33 cellular contexts compared by ENCODE assay signal in the genomic region with DNA sequence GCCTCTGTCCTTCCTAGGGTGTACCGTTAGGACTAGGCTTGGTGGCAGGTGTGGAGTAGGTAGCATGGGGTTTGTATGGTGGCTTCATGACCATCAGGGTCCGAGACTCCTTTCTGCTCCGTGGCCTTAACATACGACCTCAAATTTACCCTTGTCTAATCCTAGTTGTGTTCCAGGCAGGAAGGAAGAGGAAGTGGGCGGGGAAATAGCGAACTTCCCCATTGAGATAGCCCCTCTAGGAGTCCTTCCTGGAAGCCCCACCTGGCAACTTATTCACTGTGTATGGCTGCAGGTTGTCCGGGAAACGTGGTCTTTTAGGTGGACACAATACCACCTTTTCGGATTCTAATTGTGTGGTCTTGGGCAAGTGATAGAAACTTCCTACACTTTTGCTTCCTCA. TPM values are rescaled to one million over a fixed set of nuclear protein-coding genes. Genes with fewer than 3 reads are reported as not detected.
"Had no signal": no experiment of that assay in that cellular context is flagged by ENCODE, and none has a peak within 500 bp of the region (broad histone marks: within the 10 kb centered on the region; RNA-seq: fewer than 3 reads in every experiment).

No MANE protein-coding gene starts in this region.

- H3K27me3 Mint-ChIP-seq: activated CD8-positive, alpha-beta memory T cell treated with anti-CD3 and anti-CD28 coated beads, Interleukin-2, amount 10 ng/mL, durations not matched to agents 7 days and 5 days; activated naive CD4-positive, alpha-beta T cell treated with anti-CD3 and anti-CD28 coated beads, Interleukin-2, amount 50 U/mL, for 24 hours; effector memory CD8-positive, alpha-beta T cell; T-helper 17 cell had no signal

- H3K9me3 Mint-ChIP-seq: activated CD4-positive, alpha-beta memory T cell treated with anti-CD3 and anti-CD28 coated beads, Interleukin-2, amount 10 ng/mL, durations not matched to agents 7 days and 5 days; activated CD4-positive, alpha-beta T cell treated with anti-CD3 and anti-CD28 coated beads, Interleukin-2, amount 10 ng/mL, durations not matched to agents 7 days and 5 days; activated naive CD4-positive, alpha-beta T cell treated with anti-CD3 and anti-CD28 coated beads, Interleukin-2, amount 50 U/mL, for 24 hours; activated T-helper 2 cell treated with anti-CD3 and anti-CD28 coated beads, Interferon-gamma antibody, Interleukin-2, Interleukin-4, amounts not matched to agents 10 μg/mL and 5 μg/mL and 100 μg/mL, durations not matched to agents 14 hours and 24 hours and 36 hours; effector memory CD8-positive, alpha-beta T cell; mesothelial cell of epicardium; neural progenitor cell; WTC11 had no signal

- H3K27ac Mint-ChIP-seq: activated CD4-positive, alpha-beta memory T cell treated with anti-CD3 and anti-CD28 coated beads, Interleukin-2, amount 10 ng/mL, durations not matched to agents 7 days and 5 days; activated CD4-positive, alpha-beta T cell treated with anti-CD3 and anti-CD28 coated beads, Interleukin-2, amount 10 ng/mL, durations not matched to agents 7 days and 5 days; activated CD8-positive, alpha-beta memory T cell treated with anti-CD3 and anti-CD28 coated beads, Interleukin-2, amount 10 ng/mL, durations not matched to agents 7 days and 5 days; activated naive CD4-positive, alpha-beta T cell treated with anti-CD3 and anti-CD28 coated beads, Interleukin-2, amount 50 U/mL, for 24 hours; activated T-helper 2 cell treated with anti-CD3 and anti-CD28 coated beads, Interferon-gamma antibody, Interleukin-2, Interleukin-4, amounts not matched to agents 10 μg/mL and 5 μg/mL and 100 μg/mL, durations not matched to agents 14 hours and 24 hours and 36 hours; mesothelial cell of epicardium; naive thymus-derived CD4-positive, alpha-beta T cell; neural progenitor cell; T-helper 17 cell; WTC11 had no signal

- H3K4me3 ChIP-seq: adrenal gland, body of pancreas, coronary artery, dorsolateral prefrontal cortex, gastrocnemius medialis, left ventricle myocardium inferior, neural progenitor cell, psoas muscle, smooth muscle cell, tibial nerve had no signal

- H3K36me3 ChIP-seq: adrenal gland, gastrocnemius medialis, neural progenitor cell had no signal

- H3K36me3 Mint-ChIP-seq: activated naive CD4-positive, alpha-beta T cell treated with anti-CD3 and anti-CD28 coated beads, Interleukin-2, amount 50 U/mL, for 24 hours; mesothelial cell of epicardium; neural progenitor cell; WTC11 had no signal

- H3K9ac ChIP-seq: neural progenitor cell, parathyroid adenoma had no signal

- H3K4me1 ChIP-seq: adrenal gland, body of pancreas, gastrocnemius medialis, parathyroid adenoma, psoas muscle had no signal

- H2AFZ ChIP-seq: neural progenitor cell, parathyroid adenoma had no signal

- H3K79me2 ChIP-seq: parathyroid adenoma had no signal

- H3K27ac ChIP-seq: adrenal gland, body of pancreas, coronary artery, dorsolateral prefrontal cortex, gastrocnemius medialis, left ventricle myocardium inferior, neural progenitor cell, parathyroid adenoma, psoas muscle, tibial nerve had no signal

- H3K4me1 Mint-ChIP-seq: activated CD4-positive, alpha-beta T cell treated with anti-CD3 and anti-CD28 coated beads, Interleukin-2, amount 10 ng/mL, durations not matched to agents 7 days and 5 days; activated naive CD4-positive, alpha-beta T cell treated with anti-CD3 and anti-CD28 coated beads, Interleukin-2, amount 50 U/mL, for 24 hours; mesothelial cell of epicardium had no signal

- DNase-seq: activated CD4-positive, alpha-beta memory T cell treated with anti-CD3 and anti-CD28 coated beads, Interleukin-2, amount 10 ng/mL, durations not matched to agents 7 days and 5 days; activated CD4-positive, alpha-beta T cell treated with anti-CD3 and anti-CD28 coated beads for 1 hour; activated CD4-positive, alpha-beta T cell treated with anti-CD3 and anti-CD28 coated beads, Interleukin-2, amount 10 ng/mL, durations not matched to agents 7 days and 5 days; activated CD8-positive, alpha-beta memory T cell treated with anti-CD3 and anti-CD28 coated beads, Interleukin-2, amount 10 ng/mL, durations not matched to agents 7 days and 5 days; activated T-cell treated with anti-CD3 and anti-CD28 coated beads, Interleukin-2, amount 50 U/mL, for 48 hours; adrenal gland; aorta; body of pancreas; cerebellar nuclear complex; dorsolateral prefrontal cortex; effector memory CD8-positive, alpha-beta T cell; erythroblast; gastrocnemius medialis; glutamatergic neuron; left ventricle myocardium inferior; naive thymus-derived CD4-positive, alpha-beta T cell; occipital lobe; psoas muscle; stimulated activated CD4-positive, alpha-beta T cell treated with anti-CD3 and anti-CD28 coated beads, Interleukin-15, amount 100 ng/mL, for 24 hours; stimulated activated CD4-positive, alpha-beta T cell treated with anti-CD3 and anti-CD28 coated beads, Interleukin-2, amount 100 ng/mL, for 24 hours; stimulated activated naive CD4-positive, alpha-beta T cell treated with Interleukin-2 at 50 U/mL for 16 hours; T-helper 17 cell; T1000 had no signal

- H3K9me3 ChIP-seq: adrenal gland, body of pancreas, gastrocnemius medialis, left ventricle myocardium inferior, psoas muscle, tibial nerve had no signal

- ATAC-seq: activated CD8-positive, alpha-beta memory T cell treated with anti-CD3 and anti-CD28 coated beads, Interleukin-2, amount 10 ng/mL, durations not matched to agents 7 days and 5 days; body of pancreas; effector memory CD8-positive, alpha-beta T cell; gastrocnemius medialis; naive thymus-derived CD4-positive, alpha-beta T cell; psoas muscle; T-helper 17 cell; WTC11 had no signal

- H3K4me3 Mint-ChIP-seq: activated CD4-positive, alpha-beta memory T cell treated with anti-CD3 and anti-CD28 coated beads, Interleukin-2, amount 10 ng/mL, durations not matched to agents 7 days and 5 days; activated CD4-positive, alpha-beta T cell treated with anti-CD3 and anti-CD28 coated beads, Interleukin-2, amount 10 ng/mL, durations not matched to agents 7 days and 5 days; activated CD8-positive, alpha-beta memory T cell treated with anti-CD3 and anti-CD28 coated beads, Interleukin-2, amount 10 ng/mL, durations not matched to agents 7 days and 5 days; activated naive CD4-positive, alpha-beta T cell treated with anti-CD3 and anti-CD28 coated beads, Interleukin-2, amount 50 U/mL, for 24 hours; effector memory CD8-positive, alpha-beta T cell; mesothelial cell of epicardium; naive thymus-derived CD4-positive, alpha-beta T cell; neural progenitor cell; T-helper 17 cell; WTC11 had no signal

- H3K4me2 ChIP-seq: neural progenitor cell, smooth muscle cell had no signal

- H3K27me3 ChIP-seq: adrenal gland, body of pancreas, dorsolateral prefrontal cortex, tibial nerve had no signal

RNA-seq across cellular contexts. Expression of gene CD8A, which starts 9.3 kb away (rescaled TPM):
- total RNA-seq: lung microvascular endothelial cell, smooth muscle cell had no signal
- polyA plus RNA-seq: smooth muscle cell had no signal
